Comparison of ENCODE assay signal across 10 cellular contexts in the genomic region with DNA sequence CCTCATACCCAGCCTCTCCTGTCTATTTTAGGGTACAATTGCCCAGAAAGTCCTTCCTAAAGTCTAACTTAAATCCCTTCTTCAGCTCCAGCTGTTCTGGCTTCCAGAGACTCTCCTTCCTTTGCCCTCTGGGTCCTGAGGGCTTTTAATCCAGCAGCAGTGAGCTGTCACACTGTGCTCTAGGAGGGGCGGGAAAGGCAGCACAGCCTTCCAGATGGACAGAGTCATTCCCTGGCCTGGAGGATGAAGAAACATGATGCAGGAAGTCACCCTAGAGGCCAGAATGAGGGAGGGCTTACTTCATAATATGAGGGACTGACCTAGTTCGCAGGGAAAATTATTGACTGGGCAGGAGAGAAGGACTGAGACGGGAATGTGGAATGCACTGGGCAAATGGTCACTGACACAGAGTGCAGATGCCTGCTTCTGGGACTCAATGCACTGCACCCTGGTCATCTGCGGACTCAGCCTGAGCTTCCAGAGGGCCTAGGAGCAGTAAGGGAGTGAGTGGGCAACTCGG. TPM values are rescaled to one million over a fixed set of nuclear protein-coding genes. Genes with fewer than 3 reads are reported as not detected.
DNase-seq lines count a peak whose midpoint lies in the region; ATAC-seq, FAIRE-seq and TF ChIP-seq lines count a peak whose summit lies in the region.
"Had no signal": no experiment of that assay in that cellular context is flagged by ENCODE, and none has a peak within 500 bp of the region (broad histone marks: within the 10 kb centered on the region; RNA-seq: fewer than 3 reads in every experiment).

No MANE protein-coding gene starts in this region.

- peaks cover 25% of the 10 kb centered on the region for H3K27me3 Mint-ChIP-seq in astrocyte (ENCODE audit: low read depth, unreplicated experiment)

- H3K4me1 ChIP-seq in astrocyte (ENCODE audit: insufficient read depth, low read length) (peaks cover 24% of the 10 kb centered on the region), thymus (ENCODE audit: control insufficient read depth, insufficient read depth, low read length) (peaks cover 29% of the 10 kb centered on the region)

- no peak overlapping the region for H3K27ac Mint-ChIP-seq in astrocyte (ENCODE audit: unreplicated experiment)

- TF ChIP-seq CTCF in astrocyte (IDR thresholded peaks at IDR 0.05; ENCODE audit: insufficient read depth, low read depth, low read length), result no peak
- TF ChIP-seq CTCF in GM13977 (IDR thresholded peaks at IDR 0.05; ENCODE audit: extremely low read depth, insufficient read depth, missing control alignments), result no peak

- no peaks in the 10 kb centered on the region for H4K20me1 ChIP-seq in astrocyte (ENCODE audit: insufficient read depth, low read length)

- no peaks in the 10 kb centered on the region for H3K79me2 ChIP-seq in astrocyte (ENCODE audit: insufficient read depth, low read length)

- 91% methylated on average over 5 of the region's 5 CpGs for WGBS in thymus

- peaks cover 2% of the 10 kb centered on the region for H3K27me3 ChIP-seq in astrocyte (ENCODE audit: insufficient read depth, low read length)
- H3K27me3 ChIP-seq in layer of hippocampus (ENCODE audit: control insufficient read depth, insufficient read depth, low read length), result no peaks in the 10 kb centered on the region
- H3K27me3 ChIP-seq in thymus (ENCODE audit: control insufficient read depth, insufficient read depth), result no peaks in the 10 kb centered on the region

- in situ Hi-C loops in GM13977 (cut with MboI; ENCODE audit: low pct_unique_long_range_greater_than_20kb, low sequenced_read_pairs, unreplicated experiment), result no loop called here

- H3K9me3 ChIP-seq in astrocyte (ENCODE audit: insufficient read depth, low read depth, low read length) (no peaks in the 10 kb centered on the region), thymus (ENCODE audit: control insufficient read depth) (no peaks in the 10 kb centered on the region)

- no peak for FAIRE-seq in astrocyte (lab: Jason Lieb, UNC)

- H3K27ac ChIP-seq in astrocyte (ENCODE audit: low read depth, low read length) (no peak overlapping the region), layer of hippocampus (ENCODE audit: low read depth, low read length) (peak overlapping the region; percentile 53), thymus (ENCODE audit: low read depth) (peak overlapping the region; percentile 36)
- H3K27ac ChIP-seq: C4-2B had no signal

- no peak overlapping the region for H3K9ac ChIP-seq in astrocyte (ENCODE audit: low read length)

- H3K4me2 ChIP-seq in astrocyte (ENCODE audit: low read length), result peak overlapping the region; percentile 15

- H3K36me3 Mint-ChIP-seq in astrocyte (ENCODE audit: low read depth, unreplicated experiment), result peaks cover 8% of the 10 kb centered on the region

- no peaks in the 10 kb centered on the region for H3K36me3 ChIP-seq in astrocyte (ENCODE audit: insufficient read depth, low read length)
- peaks cover 17% of the 10 kb centered on the region for H3K36me3 ChIP-seq in thymus (ENCODE audit: control insufficient read depth, insufficient read depth)

- no peak for ATAC-seq in activated CD4-positive, CD25-positive, alpha-beta regulatory T cell treated with anti-CD3 and anti-CD28 coated beads, Interleukin-2, amount 50 U/mL, for 24 hours

- H3K4me3 Mint-ChIP-seq in astrocyte (ENCODE audit: unreplicated experiment), result peak overlapping the region; percentile 4

- H3K4me3 ChIP-seq in astrocyte (ENCODE audit: insufficient read depth, low read depth, low read length) (no peak overlapping the region), thymus (ENCODE audit: low read length) (peak overlapping the region; percentile 71)

- no peak overlapping the region for H2AFZ ChIP-seq in astrocyte (ENCODE audit: low read depth, low read length)

- peaks cover 24% of the 10 kb centered on the region for H3K4me1 Mint-ChIP-seq in astrocyte (ENCODE audit: low read depth, unreplicated experiment)

- H3K9me3 Mint-ChIP-seq in astrocyte (ENCODE audit: unreplicated experiment), result peaks cover 4% of the 10 kb centered on the region

- peak; percentile 28 for DNase-seq in activated CD4-positive, CD25-positive, alpha-beta regulatory T cell treated with anti-CD3 and anti-CD28 coated beads, Interleukin-2, amount 50 U/mL, for 72 hours
- DNase-seq in astrocyte (ENCODE audit: low read depth) (peak; percentile 69), GM13977 (ENCODE audit: low spot score) (no peak), NCI-H1417 (lab: John Stamatoyannopoulos, UW) (no peak)
- DNase-seq in stimulated activated CD4-positive, alpha-beta T cell treated with anti-CD3 and anti-CD28 coated beads, Interleukin-15, amount 100 ng/mL, for 24 hours, result no peak

RNA-seq across cellular contexts. Expression of a gene that starts 1.3 kb away (rescaled TPM):
- total RNA-seq in astrocyte, result 0.89 and 1.1 TPM in 2 replicates
- polyA plus RNA-seq in thymus, result 44.8 TPM
- total RNA-seq: urinary bladder had no signal

RNA-seq across cellular contexts. Expression of a gene that starts 43.5 kb away (rescaled TPM):
- total RNA-seq in astrocyte, result 0.05 TPM in 1 of 2 replicates, not detected in the other
- polyA plus RNA-seq in thymus, result 0.43 TPM

RNA-seq across cellular contexts. Expression of a gene that starts 45.3 kb away (rescaled TPM):
- total RNA-seq in astrocyte, result 0.10 and 0.27 TPM in 2 replicates
- 3.1 TPM for polyA plus RNA-seq in thymus

RNA-seq across cellular contexts. Expression of a gene that starts 48.0 kb away (rescaled TPM):
- total RNA-seq in astrocyte, result 75.5 and 78.3 TPM in 2 replicates
- polyA plus RNA-seq in thymus, result 72.9 TPM

Comparison
In these comparisons a context has a peak if more than half of its experiments do, and no peak if none do; other contexts are left out.
1. DNase-seq: peak in activated CD4-positive, CD25-positive, alpha-beta regulatory T cell treated with anti-CD3 and anti-CD28 coated beads, Interleukin-2, amount 50 U/mL, for 72 hours (single experiment) and astrocyte (single experiment); none in stimulated activated CD4-positive, alpha-beta T cell treated with anti-CD3 and anti-CD28 coated beads, Interleukin-15, amount 100 ng/mL, for 24 hours (single experiment), GM13977 (single experiment) and NCI-H1417 (0 of 3).